Comparison of ENCODE assay signal across 1 cellular context in genomic region chr2:38475567-38475881, GRCh38.
TF ChIP-seq lines count a peak whose summit lies in the region.

No MANE protein-coding gene starts in this region.

TF ChIP-seq in K562, 482 proteins besides CTCF, POLR2A, EP300 and RAD21 (continued from another document):
- TF ChIP-seq PATZ1 (CRISPR knock-in tag; IDR thresholded peaks at IDR 0.05; ENCODE audit: borderline replicate concordance) (no peak), CXXC5 (CRISPR knock-in tag; IDR thresholded peaks at IDR 0.05) (no peak), HDAC6 (IDR thresholded peaks at IDR 0.05; ENCODE audit: low read depth, low read length) (no peak), CBX5 (IDR thresholded peaks at IDR 0.05; ENCODE audit: borderline replicate concordance, low read depth) (no peak), BRD4 (IDR thresholded peaks at IDR 0.05) (no peak), ESRRA (IDR thresholded peaks at IDR 0.05; ENCODE audit: borderline replicate concordance, low read depth) (no peak), FOXM1 (IDR thresholded peaks at IDR 0.05; ENCODE audit: low read depth) (0 out of 2 replicates have a peak, but pooled peaks have one; percentile 31), FOXM1 (CRISPR knock-in tag; IDR thresholded peaks at IDR 0.05; ENCODE audit: low read depth) (no peak), DMBX1 (CRISPR knock-in tag; IDR thresholded peaks at IDR 0.05; ENCODE audit: borderline replicate concordance) (no peak), NBN (IDR thresholded peaks at IDR 0.05; ENCODE audit: low read depth) (0 out of 2 replicates have a peak, but pooled peaks have one; percentile 12), HDAC3 (IDR thresholded peaks at IDR 0.05; ENCODE audit: borderline replicate concordance, partially characterized antibody) (no peak), MEF2D (tag; conservative IDR thresholded peaks at IDR 0.05; ENCODE audit: low read depth) (0 out of 2 replicates have a peak, but pooled peaks have one; percentile 18), ZNF140 (CRISPR knock-in tag; IDR thresholded peaks at IDR 0.05) (no peak), CREBBP (IDR thresholded peaks at IDR 0.05; ENCODE audit: low read depth, low read length) (no peak), EWSR1 (IDR thresholded peaks at IDR 0.05; ENCODE audit: borderline replicate concordance, low read depth, partially characterized antibody) (no peak), C11orf30 (IDR thresholded peaks at IDR 0.05; ENCODE audit: low read depth) (no peak)
- TF ChIP-seq, protein P1, sequence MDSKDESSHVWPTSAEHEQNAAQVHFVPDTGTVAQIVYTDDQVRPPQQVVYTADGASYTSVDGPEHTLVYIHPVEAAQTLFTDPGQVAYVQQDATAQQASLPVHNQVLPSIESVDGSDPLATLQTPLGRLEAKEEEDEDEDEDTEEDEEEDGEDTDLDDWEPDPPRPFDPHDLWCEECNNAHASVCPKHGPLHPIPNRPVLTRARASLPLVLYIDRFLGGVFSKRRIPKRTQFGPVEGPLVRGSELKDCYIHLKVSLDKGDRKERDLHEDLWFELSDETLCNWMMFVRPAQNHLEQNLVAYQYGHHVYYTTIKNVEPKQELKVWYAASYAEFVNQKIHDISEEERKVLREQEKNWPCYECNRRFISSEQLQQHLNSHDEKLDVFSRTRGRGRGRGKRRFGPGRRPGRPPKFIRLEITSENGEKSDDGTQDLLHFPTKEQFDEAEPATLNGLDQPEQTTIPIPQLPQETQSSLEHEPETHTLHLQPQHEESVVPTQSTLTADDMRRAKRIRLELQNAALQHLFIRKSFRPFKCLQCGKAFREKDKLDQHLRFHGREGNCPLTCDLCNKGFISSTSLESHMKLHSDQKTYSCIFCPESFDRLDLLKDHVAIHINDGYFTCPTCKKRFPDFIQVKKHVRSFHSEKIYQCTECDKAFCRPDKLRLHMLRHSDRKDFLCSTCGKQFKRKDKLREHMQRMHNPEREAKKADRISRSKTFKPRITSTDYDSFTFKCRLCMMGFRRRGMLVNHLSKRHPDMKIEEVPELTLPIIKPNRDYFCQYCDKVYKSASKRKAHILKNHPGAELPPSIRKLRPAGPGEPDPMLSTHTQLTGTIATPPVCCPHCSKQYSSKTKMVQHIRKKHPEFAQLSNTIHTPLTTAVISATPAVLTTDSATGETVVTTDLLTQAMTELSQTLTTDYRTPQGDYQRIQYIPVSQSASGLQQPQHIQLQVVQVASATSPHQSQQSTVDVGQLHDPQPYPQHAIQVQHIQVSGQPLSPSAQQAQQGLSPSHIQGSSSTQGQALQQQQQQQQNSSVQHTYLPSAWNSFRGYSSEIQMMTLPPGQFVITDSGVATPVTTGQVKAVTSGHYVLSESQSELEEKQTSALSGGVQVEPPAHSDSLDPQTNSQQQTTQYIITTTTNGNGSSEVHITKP (IDR thresholded peaks at IDR 0.05; ENCODE audit: partially characterized antibody), result peak; percentile 44
- TF ChIP-seq, protein P2, sequence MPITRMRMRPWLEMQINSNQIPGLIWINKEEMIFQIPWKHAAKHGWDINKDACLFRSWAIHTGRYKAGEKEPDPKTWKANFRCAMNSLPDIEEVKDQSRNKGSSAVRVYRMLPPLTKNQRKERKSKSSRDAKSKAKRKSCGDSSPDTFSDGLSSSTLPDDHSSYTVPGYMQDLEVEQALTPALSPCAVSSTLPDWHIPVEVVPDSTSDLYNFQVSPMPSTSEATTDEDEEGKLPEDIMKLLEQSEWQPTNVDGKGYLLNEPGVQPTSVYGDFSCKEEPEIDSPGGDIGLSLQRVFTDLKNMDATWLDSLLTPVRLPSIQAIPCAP (CRISPR knock-in tag; IDR thresholded peaks at IDR 0.05; ENCODE audit: borderline replicate concordance), result no peak
TF ChIP-seq in K562: peak in this region for 5.
